Comparison of ENCODE assay signal across 9 cellular contexts in the genomic region with DNA sequence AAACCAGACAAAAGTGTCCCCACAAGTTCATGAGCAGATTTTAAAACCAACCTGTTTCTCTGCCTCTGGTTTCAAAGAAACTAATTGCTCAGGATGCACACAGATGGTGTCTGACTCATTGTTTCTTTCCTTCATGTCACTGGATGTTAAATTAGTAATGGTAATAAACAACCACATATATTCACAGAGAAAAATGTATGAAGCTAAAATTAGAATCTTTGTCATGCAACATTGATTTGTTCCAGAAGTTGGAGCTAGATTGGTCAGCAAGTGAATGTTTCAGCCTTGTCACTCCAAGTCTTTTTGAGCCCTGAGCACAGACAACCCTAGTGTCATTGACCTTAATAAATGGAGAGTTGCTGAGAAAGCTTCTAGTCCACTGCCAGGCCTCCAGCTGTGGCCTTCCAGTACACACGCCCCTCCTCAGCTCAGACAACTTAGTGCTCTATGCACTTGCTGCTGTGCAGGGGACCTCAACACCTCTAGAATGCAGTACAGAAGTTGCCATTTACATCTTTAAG.
A peak's percentile ranks its signal among the peaks of the same experiment; 100 is the strongest.
DNase-seq lines count a peak whose midpoint lies in the region; ATAC-seq, FAIRE-seq and TF ChIP-seq lines count a peak whose summit lies in the region.
"Had no signal": no experiment of that assay in that cellular context is flagged by ENCODE, and none has a peak within 500 bp of the region (broad histone marks: within the 10 kb centered on the region; RNA-seq: fewer than 3 reads in every experiment).

No MANE protein-coding gene starts in this region.

- DNase-seq in bronchial epithelial cell (ENCODE audit: low read depth) (peak; percentile 89), sigmoid colon (no peak), KBM-7 (no peak), NCI-H1105 treated with DMSO at 0.1 percent for 48 hours (lab: John Stamatoyannopoulos, UW) (no peak)
- no peak for DNase-seq in effector memory CD4-positive, alpha-beta T cell
- DNase-seq in activated CD4-positive, CD25-positive, alpha-beta regulatory T cell treated with anti-CD3 and anti-CD28 coated beads, Interleukin-2, amount 50 U/mL, for 72 hours = no peak

- no peak for TF ChIP-seq POLR2A in sigmoid colon (IDR thresholded peaks at IDR 0.05)

- peak overlapping the region; percentile 29 to 67 (median 56) for H3K27ac ChIP-seq in sigmoid colon
- H3K27ac ChIP-seq in effector memory CD4-positive, alpha-beta T cell (ENCODE audit: insufficient read depth, low read length, poor library complexity, severe bottlenecking) = no peak overlapping the region

- in situ Hi-C loops in KBM-7 (cut with MboI; ENCODE audit: low pct_unique_long_range_greater_than_20kb, low sequenced_read_pairs) = no loop called here

- no peak overlapping the region for H3K4me3 ChIP-seq in bronchial epithelial cell (ENCODE audit: low read depth, low read length)
- H3K4me3 ChIP-seq in sigmoid colon = no peak overlapping the region
- no peak overlapping the region for H3K4me3 ChIP-seq in effector memory CD4-positive, alpha-beta T cell (ENCODE audit: insufficient read depth, low read depth, low read length, poor library complexity, severe bottlenecking)
- H3K4me3 ChIP-seq: HAP-1 had no signal

- TF ChIP-seq EP300 in sigmoid colon (IDR thresholded peaks at IDR 0.05) = no peak

- TF ChIP-seq CTCF in bronchial epithelial cell (IDR thresholded peaks at IDR 0.05; ENCODE audit: insufficient read depth, low read length, severe bottlenecking) (no peak), sigmoid colon (IDR thresholded peaks at IDR 0.05) (no peak)

- intact Hi-C loops in sigmoid colon (cut with DNase I) = no loop called here

- no peaks in the 10 kb centered on the region for H3K27me3 ChIP-seq in bronchial epithelial cell (ENCODE audit: control insufficient read depth, insufficient read depth, low read length)
- H3K27me3 ChIP-seq in sigmoid colon = no peaks in the 10 kb centered on the region
- H3K27me3 ChIP-seq in effector memory CD4-positive, alpha-beta T cell (replicated peaks; ENCODE audit: control insufficient read depth, insufficient read depth, low read length, poor library complexity, severe bottlenecking) = no peaks in the 10 kb centered on the region

- peak; percentile 45 for ATAC-seq in GM18511 (IDR thresholded peaks at IDR 0.05; ENCODE audit: unreplicated experiment)
- ATAC-seq in HG03558 (IDR thresholded peaks at IDR 0.05; ENCODE audit: extremely low read depth, unreplicated experiment) = peak; percentile 51

- H3K4me1 ChIP-seq in sigmoid colon = peaks cover 0 to 28% (median 18%) of the 10 kb centered on the region in 4 donors
- no peaks in the 10 kb centered on the region for H3K4me1 ChIP-seq in effector memory CD4-positive, alpha-beta T cell (ENCODE audit: control insufficient read depth, insufficient read depth, low read length, poor library complexity, severe bottlenecking)
- H3K4me1 ChIP-seq: HAP-1 had no signal

- 80 to 89% methylated on average over 1 of the region's 1 CpG for WGBS in sigmoid colon, 2 donors

- H3K9me3 ChIP-seq in sigmoid colon = no peaks in the 10 kb centered on the region
- no peaks in the 10 kb centered on the region for H3K9me3 ChIP-seq in effector memory CD4-positive, alpha-beta T cell (ENCODE audit: control insufficient read depth, low read length)
- H3K9me3 ChIP-seq: HAP-1 had no signal

- H3K36me3 ChIP-seq in bronchial epithelial cell (ENCODE audit: control insufficient read depth, insufficient read depth, low read length) = no peaks in the 10 kb centered on the region
- no peaks in the 10 kb centered on the region for H3K36me3 ChIP-seq in sigmoid colon
- no peaks in the 10 kb centered on the region for H3K36me3 ChIP-seq in effector memory CD4-positive, alpha-beta T cell (ENCODE audit: control insufficient read depth, insufficient read depth, low read length)
- H3K36me3 ChIP-seq: HAP-1 had no signal

- FAIRE-seq in bronchial epithelial cell (lab: Jason Lieb, UNC) = no peak
